16 cellular contexts compared by ENCODE assay signal in genomic region chr2:148534416-148535205, GRCh38.
DNase-seq lines count a peak whose midpoint lies in the region; ATAC-seq and TF ChIP-seq lines count a peak whose summit lies in the region.
"Had no signal": no experiment of that assay in that cellular context is flagged by ENCODE, and none has a peak within 500 bp of the region (broad histone marks: within the 10 kb centered on the region; RNA-seq: fewer than 3 reads in every experiment).

No MANE protein-coding gene starts in this region.

- no peak overlapping the region for H3K27ac Mint-ChIP-seq in GM23338
- H3K27ac Mint-ChIP-seq in activated T-helper 17 cell treated with anti-CD3 and anti-CD28 coated beads, Interleukin-2, amount 50 U/mL, for 72 hours: peak overlapping the region; percentile 21
- no peak overlapping the region for H3K27ac Mint-ChIP-seq in effector memory CD8-positive, alpha-beta T cell
- H3K27ac Mint-ChIP-seq: activated T-cell treated with anti-CD3 and anti-CD28 coated beads, Interleukin-2, amount 50 U/mL, for 72 hours; natural killer cell had no signal

- H3K27ac ChIP-seq in GM23338 (ENCODE audit: low read depth): no peak overlapping the region
- H3K27ac ChIP-seq in left ventricle myocardium inferior (replicated peaks): no peak overlapping the region
- H3K27ac ChIP-seq: SK-N-MC, skin epidermis had no signal

- H3K79me2 ChIP-seq in GM23338 (replicated peaks; ENCODE audit: insufficient read depth): no peaks in the 10 kb centered on the region

- peaks cover 10% of the 10 kb centered on the region for H3K4me1 Mint-ChIP-seq in GM23338
- H3K4me1 Mint-ChIP-seq in activated T-helper 17 cell treated with anti-CD3 and anti-CD28 coated beads, Interleukin-2, amount 50 U/mL, for 72 hours: peaks cover 51% of the 10 kb centered on the region
- peaks cover 0 to 17% of the 10 kb centered on the region in 2 donors for H3K4me1 Mint-ChIP-seq in effector memory CD8-positive, alpha-beta T cell (ENCODE audit: low read depth in 2 of 2)

- H3K9me2 ChIP-seq in GM23338 (ENCODE audit: insufficient read depth): peaks cover 22% of the 10 kb centered on the region; the same call in 1 of the 2 replicates

- DNase-seq in GM23338 (ENCODE audit: low spot score): no peak
- peak; percentile 52 for DNase-seq in left ventricle myocardium inferior
- DNase-seq in putamen (ENCODE audit: low spot score): peak; percentile 31
- DNase-seq in KG1 (lab: John Stamatoyannopoulos, UW): no peak
- no peak for DNase-seq in effector memory CD8-positive, alpha-beta T cell
- no peak for DNase-seq in activated gamma-delta T cell treated with Interleukin-2 at 50 U/mL for 16 hours
- DNase-seq: activated T-cell treated with anti-CD3 and anti-CD28 coated beads, Interleukin-2, amount 50 U/mL, for 72 hours; CD4-positive, alpha-beta memory T cell; effector CD4-positive, alpha-beta T cell; natural killer cell; NCI-H2171 had no signal

- H2AFZ ChIP-seq in GM23338: no peak overlapping the region

- no peaks in the 10 kb centered on the region for H3F3A ChIP-seq in GM23338 (replicated peaks; ENCODE audit: low read depth)

- no peak overlapping the region for H3K4me2 ChIP-seq in GM23338

- no peaks in the 10 kb centered on the region for H3K27me3 ChIP-seq in GM23338 (ENCODE audit: insufficient read depth)
- H3K27me3 ChIP-seq in left ventricle myocardium inferior (ENCODE audit: low read depth): peaks cover 5% of the 10 kb centered on the region

- intact Hi-C loops in left ventricle myocardium inferior (cut with micrococcal nuclease): no loop called here

- H3K36me3 ChIP-seq in GM23338 (ENCODE audit: insufficient read depth): no peaks in the 10 kb centered on the region
- H3K36me3 ChIP-seq in left ventricle myocardium inferior: no peaks in the 10 kb centered on the region

- H3K27me3 Mint-ChIP-seq in GM23338 (ENCODE audit: insufficient read depth, low read depth, poor library complexity): peaks cover 4% of the 10 kb centered on the region
- no peaks in the 10 kb centered on the region for H3K27me3 Mint-ChIP-seq in activated T-helper 17 cell treated with anti-CD3 and anti-CD28 coated beads, Interleukin-2, amount 50 U/mL, for 72 hours
- no peaks in the 10 kb centered on the region for H3K27me3 Mint-ChIP-seq in effector memory CD8-positive, alpha-beta T cell
- H3K27me3 Mint-ChIP-seq: CD4-positive, alpha-beta memory T cell had no signal

- no peaks in the 10 kb centered on the region for H3K9me3 ChIP-seq in left ventricle myocardium inferior (replicated peaks)

- H4K20me1 ChIP-seq in GM23338 (replicated peaks; ENCODE audit: insufficient read depth): no peaks in the 10 kb centered on the region

- no peak for TF ChIP-seq CTCF in GM23338 (conservative IDR thresholded peaks at IDR 0.05; ENCODE audit: low read depth in 2 of 2)
- no peak for TF ChIP-seq CTCF in left ventricle myocardium inferior (IDR thresholded peaks at IDR 0.05; ENCODE audit: borderline replicate concordance)

- H3K4me3 ChIP-seq in GM23338 (no peak overlapping the region), left ventricle myocardium inferior (no peak overlapping the region)
- H3K4me3 ChIP-seq: SK-N-MC, skin epidermis had no signal

- H3K4me1 ChIP-seq in GM23338 (ENCODE audit: insufficient read depth) (no peaks in the 10 kb centered on the region), left ventricle myocardium inferior (peaks cover 14% of the 10 kb centered on the region)

- ATAC-seq in GM23338 (peak; percentile 31), GM21619 (IDR thresholded peaks at IDR 0.05; ENCODE audit: unreplicated experiment) (no peak)
- no peak for ATAC-seq in activated T-helper 17 cell treated with anti-CD3 and anti-CD28 coated beads, Interleukin-2, amount 50 U/mL, for 72 hours (replicated peaks)
- ATAC-seq in effector memory CD8-positive, alpha-beta T cell (replicated peaks): no peak
- ATAC-seq: activated CD4-positive, CD25-positive, alpha-beta regulatory T cell treated with anti-CD3 and anti-CD28 coated beads, Interleukin-2, amount 50 U/mL, for 24 hours; natural killer cell had no signal

- no peak overlapping the region for H3K4me3 Mint-ChIP-seq in GM23338
- peak overlapping the region; percentile 47 for H3K4me3 Mint-ChIP-seq in activated T-helper 17 cell treated with anti-CD3 and anti-CD28 coated beads, Interleukin-2, amount 50 U/mL, for 72 hours
- H3K4me3 Mint-ChIP-seq in effector memory CD8-positive, alpha-beta T cell: no peak overlapping the region
- H3K4me3 Mint-ChIP-seq: activated T-cell treated with anti-CD3 and anti-CD28 coated beads, Interleukin-2, amount 50 U/mL, for 72 hours; natural killer cell had no signal

- H3K9me3 Mint-ChIP-seq in GM23338: no peaks in the 10 kb centered on the region; the same call in 2 of the 3 replicates
- no peaks in the 10 kb centered on the region for H3K9me3 Mint-ChIP-seq in activated T-helper 17 cell treated with anti-CD3 and anti-CD28 coated beads, Interleukin-2, amount 50 U/mL, for 72 hours
- no peaks in the 10 kb centered on the region for H3K9me3 Mint-ChIP-seq in effector memory CD8-positive, alpha-beta T cell
- H3K9me3 Mint-ChIP-seq: activated T-cell treated with anti-CD3 and anti-CD28 coated beads, Interleukin-2, amount 50 U/mL, for 72 hours; CD4-positive, alpha-beta memory T cell; natural killer cell had no signal

- H3K36me3 Mint-ChIP-seq in GM23338 (ENCODE audit: low read depth): no peaks in the 10 kb centered on the region
- no peaks in the 10 kb centered on the region for H3K36me3 Mint-ChIP-seq in activated T-helper 17 cell treated with anti-CD3 and anti-CD28 coated beads, Interleukin-2, amount 50 U/mL, for 72 hours (ENCODE audit: low read depth)
- peaks cover 5% of the 10 kb centered on the region for H3K36me3 Mint-ChIP-seq in effector memory CD8-positive, alpha-beta T cell (ENCODE audit: insufficient read depth)
- H3K36me3 Mint-ChIP-seq: CD4-positive, alpha-beta memory T cell; natural killer cell had no signal

TF ChIP-seq in GM23338, 12 proteins besides CTCF, POLR2A, EP300 and RAD21 (continues in another document):
- TF ChIP-seq ZNF462 (CRISPR knock-in tag; IDR thresholded peaks at IDR 0.05): no peak

Comparison
In these comparisons a context has a peak if more than half of its experiments do, and no peak if none do; other contexts are left out.
1. DNase-seq: peak in left ventricle myocardium inferior (single experiment) and putamen (single experiment); none in GM23338 (single experiment), KG1 (single experiment), effector memory CD8-positive, alpha-beta T cell (0 of 3) and activated gamma-delta T cell treated with Interleukin-2 at 50 U/mL for 16 hours (single experiment).